In genomic region chr3:3448468-3448867, GRCh38 we compare ENCODE assay signal across 15 cellular contexts.
DNase-seq lines count a peak whose midpoint lies in the region; ATAC-seq and TF ChIP-seq lines count a peak whose summit lies in the region.
"Had no signal": no experiment of that assay in that cellular context is flagged by ENCODE, and none has a peak within 500 bp of the region (broad histone marks: within the 10 kb centered on the region; RNA-seq: fewer than 3 reads in every experiment).

No MANE protein-coding gene starts in this region.

- no peaks in the 10 kb centered on the region for H4K20me1 ChIP-seq in hepatocyte (ENCODE audit: insufficient read depth, poor library complexity, severe bottlenecking)

- peaks cover 16% of the 10 kb centered on the region for H3K4me1 ChIP-seq in Caco-2
- no peaks in the 10 kb centered on the region for H3K4me1 ChIP-seq in hepatocyte (ENCODE audit: insufficient read depth)

- TF ChIP-seq CTCF in Caco-2 (IDR thresholded peaks at IDR 0.05; ENCODE audit: insufficient read depth in 1 of 2, low read depth in 1 of 2, low read length in 1 of 2, severe bottlenecking in 1 of 2, unreplicated experiment in 1 of 2) (no peak), hepatocyte (IDR thresholded peaks at IDR 0.05; ENCODE audit: poor library complexity) (no peak)

- DNase-seq in Caco-2 (no peak), hepatocyte (ENCODE audit: low spot score) (no peak)
- DNase-seq in stimulated activated naive CD8-positive, alpha-beta T cell treated with anti-CD3 and anti-CD28 coated beads, Interleukin-15, Interleukin-2, amounts not matched to agents 100 U/mL and 50 U/mL, for 24 hours, result no peak
- DNase-seq: C1 segment of cervical spinal cord; CD4-positive, alpha-beta memory T cell; COR-L47; DMS153; DND-41; GM23248; H7; HCEC 1CT had no signal

- H3K4me3 ChIP-seq in Caco-2 (ENCODE audit: low read depth, low read length) (no peak overlapping the region), hepatocyte (no peak overlapping the region)
- H3K4me3 ChIP-seq: GM23248 had no signal

- H3K36me3 ChIP-seq in Caco-2 (ENCODE audit: control insufficient read depth, insufficient read depth, low read length) (no peaks in the 10 kb centered on the region), hepatocyte (replicated peaks; ENCODE audit: insufficient read depth, low read depth) (no peaks in the 10 kb centered on the region)

- peaks cover 20% of the 10 kb centered on the region for H3K4me1 Mint-ChIP-seq in Caco-2 (ENCODE audit: low read depth, unreplicated experiment)
- H3K4me1 Mint-ChIP-seq: CD4-positive, alpha-beta memory T cell had no signal

- H3K9me3 Mint-ChIP-seq in Caco-2 (ENCODE audit: unreplicated experiment), result peaks cover 14% of the 10 kb centered on the region

- no peaks in the 10 kb centered on the region for H3K9me2 ChIP-seq in hepatocyte (replicated peaks; ENCODE audit: insufficient read depth)

- H3K27me3 ChIP-seq in Caco-2 (replicated peaks; ENCODE audit: control insufficient read depth, insufficient read depth, low read length) (no peaks in the 10 kb centered on the region), hepatocyte (no peaks in the 10 kb centered on the region)

- H3K27ac Mint-ChIP-seq in Caco-2 (ENCODE audit: unreplicated experiment), result peak overlapping the region; percentile 61
- H3K27ac Mint-ChIP-seq: CD4-positive, alpha-beta memory T cell had no signal

- H3K27ac ChIP-seq in hepatocyte, result peak overlapping the region; percentile 71
- H3K27ac ChIP-seq: 22Rv1, GM23248 had no signal

- no peak overlapping the region for H3K4me3 Mint-ChIP-seq in Caco-2 (ENCODE audit: unreplicated experiment)
- H3K4me3 Mint-ChIP-seq: CD4-positive, alpha-beta memory T cell had no signal

- CTCF ChIA-PET in Caco-2 (lab: Charles Lee), result no interaction called here

- H3K27me3 Mint-ChIP-seq in Caco-2 (ENCODE audit: insufficient read depth, unreplicated experiment), result no peaks in the 10 kb centered on the region

- BruUV-seq in Caco-2 (replicated peaks; lab: Mats Ljungman, UMichigan), result no TSS peak

- POLR2A ChIA-PET in Caco-2 (lab: Charles Lee), result no interaction called here

- H3K4me2 ChIP-seq in hepatocyte, result no peak overlapping the region

- 98% methylated on average over 2 of the region's 2 CpGs for WGBS in hepatocyte (ENCODE audit: low lambda C conversion rate, missing lambda C conversion rate)

- ATAC-seq in GM19463 (IDR thresholded peaks at IDR 0.05; ENCODE audit: unreplicated experiment) (peak; percentile 73), GM18498 (IDR thresholded peaks at IDR 0.05; ENCODE audit: unreplicated experiment) (no peak), HG03460 (IDR thresholded peaks at IDR 0.05; ENCODE audit: unreplicated experiment) (no peak)
- no peak for ATAC-seq in stimulated activated naive CD8-positive, alpha-beta T cell treated with anti-CD3 and anti-CD28 coated beads, Interleukin-15, Interleukin-2, amounts not matched to agents 100 U/mL and 50 U/mL, for 24 hours

- H3K36me3 Mint-ChIP-seq in Caco-2 (ENCODE audit: insufficient read depth, unreplicated experiment), result no peaks in the 10 kb centered on the region
- H3K36me3 Mint-ChIP-seq: CD4-positive, alpha-beta memory T cell had no signal

- intact Hi-C loops in Caco-2 (cut with micrococcal nuclease; ENCODE audit: unreplicated experiment), result no loop called here

- H3K9me3 ChIP-seq in Caco-2 (peaks cover 3% of the 10 kb centered on the region; the same call in 1 of the 2 replicates), hepatocyte (ENCODE audit: low read depth) (no peaks in the 10 kb centered on the region)

- peak overlapping the region; percentile 30 for H2AFZ ChIP-seq in hepatocyte
- H2AFZ ChIP-seq: GM23248 had no signal

- no peaks in the 10 kb centered on the region for H3K79me2 ChIP-seq in hepatocyte
